In genomic region chr10:84925495-84925894, GRCh38 we compare ENCODE assay signal across 24 cellular contexts.
"Had no signal": no experiment of that assay in that cellular context is flagged by ENCODE, and none has a peak within 500 bp of the region (broad histone marks: within the 10 kb centered on the region; RNA-seq: fewer than 3 reads in every experiment).

No MANE protein-coding gene starts in this region.

- DNase-seq: stimulated activated CD4-positive, alpha-beta T cell treated with anti-CD3 and anti-CD28 coated beads, Interleukin-2, amount 100 ng/mL, for 48 hours; stimulated activated CD4-positive, alpha-beta T cell treated with anti-CD3 and anti-CD28 coated beads, Interleukin-4, amount 100 ng/mL, for 1 hour; stimulated activated CD4-positive, alpha-beta T cell treated with anti-CD3 and anti-CD28 coated beads, Interleukin-4, amount 100 ng/mL, for 24 hours; stimulated activated CD4-positive, alpha-beta T cell treated with anti-CD3 and anti-CD28 coated beads, Interleukin-4, amount 100 ng/mL, for 4 hours; stimulated activated CD8-positive, alpha-beta memory T cell treated with anti-CD3 and anti-CD28 coated beads, Interleukin-4, amount 100 ng/mL, for 48 hours; stimulated activated naive B cell treated with anti-CD40 and anti-IgM and Interleukin-4, amounts not matched to agents 10 μg/mL and 1 μg/mL and 100 μg/mL, for 72 hours; stimulated activated naive CD4-positive, alpha-beta T cell; stimulated activated naive CD4-positive, alpha-beta T cell treated with Interleukin-2 at 50 U/mL for 16 hours; stimulated activated naive CD8-positive, alpha-beta T cell treated with anti-CD3 and anti-CD28 coated beads, Interleukin-15, amount 100 ng/mL, for 72 hours; stimulated activated naive CD8-positive, alpha-beta T cell treated with anti-CD3 and anti-CD28 coated beads, Interleukin-15, Interleukin-2, amounts not matched to agents 100 U/mL and 50 U/mL, for 24 hours; stomach; substantia nigra; testis; thyroid gland; tibial artery; transverse colon; trophoblast cell; upper lobe of left lung; upper lobe of right lung; uterus had no signal

- H3K27ac ChIP-seq: stomach, suprapubic skin, testis, thoracic aorta, thyroid gland, tibial artery, tibial nerve, transverse colon, upper lobe of left lung, upper lobe of right lung, uterus, vagina had no signal

- H3K4me1 ChIP-seq: stomach, suprapubic skin, testis, thyroid gland, tibial artery, tibial nerve, transverse colon, upper lobe of left lung, upper lobe of right lung, uterus, vagina had no signal

- H3K4me3 ChIP-seq: stomach, suprapubic skin, testis, thoracic aorta, thyroid gland, tibial artery, tibial nerve, transverse colon, upper lobe of left lung, upper lobe of right lung, uterus, vagina had no signal

- H3K36me3 ChIP-seq: stomach, suprapubic skin, thoracic aorta, thyroid gland, tibial artery, tibial nerve, transverse colon, upper lobe of left lung, upper lobe of right lung, uterus, vagina had no signal

- H3K9me3 ChIP-seq: stomach, suprapubic skin, testis, thoracic aorta, thyroid gland, tibial artery, tibial nerve, transverse colon, upper lobe of left lung, upper lobe of right lung, vagina had no signal
